Comparison of ENCODE assay signal across 20 cellular contexts in the genomic region with DNA sequence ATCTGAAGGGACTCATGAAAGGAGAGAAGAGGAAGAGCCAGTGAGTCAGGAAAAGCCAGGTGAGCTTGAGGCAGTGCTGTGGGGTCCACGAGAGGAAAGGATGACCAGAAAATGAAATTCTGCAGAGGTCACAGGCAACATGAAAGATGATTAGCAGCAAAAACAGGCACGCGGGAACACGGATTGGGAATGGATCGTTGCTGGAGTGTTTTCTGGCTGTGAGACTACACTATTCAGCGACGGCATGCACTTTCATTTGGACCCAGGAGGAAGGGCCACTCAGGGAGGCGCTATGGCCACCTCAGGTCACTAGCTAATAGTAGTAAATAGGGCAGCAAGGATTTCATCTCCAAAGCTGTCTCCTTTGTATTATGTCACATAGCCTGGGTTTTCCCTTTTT.
"Had no signal": no experiment of that assay in that cellular context is flagged by ENCODE, and none has a peak within 500 bp of the region (broad histone marks: within the 10 kb centered on the region; RNA-seq: fewer than 3 reads in every experiment).

No MANE protein-coding gene starts in this region.

- H3K27ac Mint-ChIP-seq: activated B cell treated with CpG ODN at 0.5 μM for 24 hours; activated CD8-positive, alpha-beta T cell treated with anti-CD3 and anti-CD28 coated beads for 36 hours; activated naive CD8-positive, alpha-beta T cell treated with anti-CD3 and anti-CD28 coated beads for 36 hours; activated T-helper 17 cell treated with anti-CD3 and anti-CD28 coated beads, Interleukin-2, amount 50 U/mL, for 72 hours had no signal

- H3K9me3 ChIP-seq: gastroesophageal sphincter, tibial nerve, uterus had no signal

- H3K27me3 ChIP-seq: gastroesophageal sphincter, tibial nerve, uterus had no signal

- H3K4me3 Mint-ChIP-seq: activated B cell treated with CpG ODN at 0.5 μM for 24 hours; activated CD8-positive, alpha-beta T cell treated with anti-CD3 and anti-CD28 coated beads for 36 hours; activated naive CD8-positive, alpha-beta T cell treated with anti-CD3 and anti-CD28 coated beads for 36 hours; activated T-helper 17 cell treated with anti-CD3 and anti-CD28 coated beads, Interleukin-2, amount 50 U/mL, for 72 hours; central memory CD8-positive, alpha-beta T cell; naive thymus-derived CD8-positive, alpha-beta T cell had no signal

- H3K4me3 ChIP-seq: coronary artery, gastroesophageal sphincter, tibial nerve, uterus had no signal

- H3K36me3 ChIP-seq: uterus had no signal

- ATAC-seq: activated CD8-positive, alpha-beta T cell treated with anti-CD3 and anti-CD28 coated beads for 36 hours; activated T-helper 17 cell treated with anti-CD3 and anti-CD28 coated beads, Interleukin-2, amount 50 U/mL, for 72 hours; esophagus mucosa; gastroesophageal sphincter; naive thymus-derived CD8-positive, alpha-beta T cell had no signal

- H3K27me3 Mint-ChIP-seq: activated B cell treated with CpG ODN at 0.5 μM for 24 hours; central memory CD8-positive, alpha-beta T cell had no signal

- H3K9me3 Mint-ChIP-seq: activated B cell treated with CpG ODN at 0.5 μM for 24 hours; activated CD8-positive, alpha-beta T cell treated with anti-CD3 and anti-CD28 coated beads for 36 hours; activated naive CD8-positive, alpha-beta T cell treated with anti-CD3 and anti-CD28 coated beads for 36 hours; activated T-helper 17 cell treated with anti-CD3 and anti-CD28 coated beads, Interleukin-2, amount 50 U/mL, for 72 hours; central memory CD8-positive, alpha-beta T cell; naive thymus-derived CD8-positive, alpha-beta T cell had no signal

- H3K27ac ChIP-seq: coronary artery, gastroesophageal sphincter, uterus had no signal

- H3K36me3 Mint-ChIP-seq: activated naive CD8-positive, alpha-beta T cell treated with anti-CD3 and anti-CD28 coated beads for 36 hours; naive thymus-derived CD8-positive, alpha-beta T cell had no signal

- DNase-seq: activated B cell treated with CpG ODN at 0.5 μM for 24 hours; activated CD4-positive, alpha-beta T cell treated with anti-CD3 and anti-CD28 coated beads for 48 hours; activated CD8-positive, alpha-beta T cell treated with anti-CD3 and anti-CD28 coated beads for 36 hours; activated naive CD4-positive, alpha-beta T cell; activated naive CD8-positive, alpha-beta T cell treated with anti-CD3 and anti-CD28 coated beads for 36 hours; activated T-cell treated with anti-CD3 and anti-CD28 coated beads, Interleukin-2, amount 50 U/mL, for 1 hour; amniotic stem cell; mesenchymal stem cell; naive thymus-derived CD8-positive, alpha-beta T cell; nucleus accumbens; posterior cingulate gyrus; retina; stimulated activated naive CD4-positive, alpha-beta T cell; uterus had no signal
